ENCODE assay signal across 10 cellular contexts in genomic region chr5:147553796-147554195, GRCh38. TPM values are rescaled to one million over a fixed set of nuclear protein-coding genes. Genes with fewer than 3 reads are reported as not detected.
DNase-seq lines count a peak whose midpoint lies in the region; ATAC-seq and TF ChIP-seq lines count a peak whose summit lies in the region.
"Not testable (repeated sequence)": the region's sequence is repeated elsewhere in the genome, so short reads cannot be mapped to it uniquely, and the experiment has no call there.
"Had no signal": no experiment of that assay in that cellular context is flagged by ENCODE, and none has a peak within 500 bp of the region (broad histone marks: within the 10 kb centered on the region; RNA-seq: fewer than 3 reads in every experiment).

No MANE protein-coding gene starts in this region.

- not testable (repeated sequence) for ATAC-seq in GM23338, upper lobe of right lung
- ATAC-seq in Right ventricle myocardium inferior = peak; percentile 27

- H4K91ac ChIP-seq in mesenchymal stem cell (ENCODE audit: low read length) = not testable (repeated sequence)

- not testable (repeated sequence) for TF ChIP-seq CTCF in GM23338 (conservative IDR thresholded peaks at IDR 0.05; ENCODE audit: low read depth in 2 of 2); osteocyte (IDR thresholded peaks at IDR 0.05); upper lobe of right lung (IDR thresholded peaks at IDR 0.05)

- H2BK15ac ChIP-seq in mesenchymal stem cell (ENCODE audit: low read depth, poor library complexity, severe bottlenecking) = not testable (repeated sequence)

- H2AFZ ChIP-seq in GM23338 = peak overlapping the region; percentile 48; the same call in 1 of the 2 replicates
- not testable (repeated sequence) for H2AFZ ChIP-seq in mesenchymal stem cell (ENCODE audit: low read depth, low read length)

- not testable (repeated sequence) for H3K27me3 Mint-ChIP-seq in GM23338 (ENCODE audit: insufficient read depth, low read depth, poor library complexity); osteocyte (ENCODE audit: unreplicated experiment)

- not testable (repeated sequence) for H3K27ac ChIP-seq in GM23338 (ENCODE audit: low read depth); mesenchymal stem cell (ENCODE audit: low read length, poor library complexity, severe bottlenecking)
- peak overlapping the region; percentile 16 for H3K27ac ChIP-seq in angular gyrus (ENCODE audit: low read depth, low read length)
- peak overlapping the region; percentile 38 for H3K27ac ChIP-seq in duodenal mucosa (ENCODE audit: low read depth, low read length)
- peak overlapping the region in 13 of 21 experiments; percentile 8 to 82 (median 43) for H3K27ac ChIP-seq in skin epidermis
- H3K27ac ChIP-seq in upper lobe of right lung = peak overlapping the region; percentile 84

- H2AK5ac ChIP-seq in mesenchymal stem cell (ENCODE audit: low read length, severe bottlenecking) = not testable (repeated sequence)

- H3K79me2 ChIP-seq in GM23338 (replicated peaks; ENCODE audit: insufficient read depth) = not testable (repeated sequence)

- H3K14ac ChIP-seq in mesenchymal stem cell (ENCODE audit: low read length in 2 of 2) = not testable (repeated sequence)

- not testable (repeated sequence) for H3K36me3 ChIP-seq in GM23338 (ENCODE audit: insufficient read depth); duodenal mucosa (ENCODE audit: control insufficient read depth in 1 of 2, insufficient read depth in 2 of 2, low read length in 2 of 2); mesenchymal stem cell (ENCODE audit: control insufficient read depth in 1 of 2, insufficient read depth in 2 of 2, low read depth in 1 of 2, low read length in 2 of 2); upper lobe of right lung

- not testable (repeated sequence) for H3F3A ChIP-seq in GM23338 (replicated peaks; ENCODE audit: low read depth)

- intact Hi-C loops in Right ventricle myocardium inferior (cut with DNase I) = loop anchor here (5.0 kb wide), 1 partner anchor 46 kb away; no protein-coding TSS in a partner anchor
- intact Hi-C loops in upper lobe of right lung (cut with DNase I) = not testable (repeated sequence)

- H3K27ac Mint-ChIP-seq in GM23338 = not testable (repeated sequence)
- H3K27ac Mint-ChIP-seq in osteocyte (ENCODE audit: unreplicated experiment) = peak overlapping the region; percentile 97

- DNase-seq in GM23338 (ENCODE audit: low spot score); mesenchymal stem cell; osteocyte (ENCODE audit: extremely low spot score, unreplicated experiment); upper lobe of right lung: not testable (repeated sequence)
- DNase-seq in Right ventricle myocardium inferior (ENCODE audit: missing footprints) = peak; percentile 67

- H3K23ac ChIP-seq in mesenchymal stem cell (ENCODE audit: low read length in 2 of 2) = not testable (repeated sequence)

- not testable (repeated sequence) for H3K9me3 Mint-ChIP-seq in GM23338; osteocyte (ENCODE audit: unreplicated experiment)

- not testable (repeated sequence) for H4K20me1 ChIP-seq in GM23338 (replicated peaks; ENCODE audit: insufficient read depth)

- H3K4me1 Mint-ChIP-seq in GM23338 (peaks cover 30% of the 10 kb centered on the region), osteocyte (ENCODE audit: unreplicated experiment) (peaks cover 28% of the 10 kb centered on the region)

- WGBS in mesenchymal stem cell = 94% methylated on average over 5 of the region's 5 CpGs

- H2BK120ac ChIP-seq in mesenchymal stem cell (ENCODE audit: low read depth, low read length) = not testable (repeated sequence)

- not testable (repeated sequence) for H4K8ac ChIP-seq in mesenchymal stem cell (ENCODE audit: low read length)

- H3K79me1 ChIP-seq in mesenchymal stem cell (replicated peaks; ENCODE audit: low read length, poor library complexity, severe bottlenecking) = not testable (repeated sequence)

- H2BK12ac ChIP-seq in mesenchymal stem cell (ENCODE audit: low read length in 2 of 2) = not testable (repeated sequence)

- H3K9me3 ChIP-seq in duodenal mucosa (ENCODE audit: control insufficient read depth in 1 of 2, low read length in 2 of 2); mesenchymal stem cell (ENCODE audit: control insufficient read depth, low read length); upper lobe of right lung: not testable (repeated sequence)

- not testable (repeated sequence) for H2BK5ac ChIP-seq in mesenchymal stem cell (ENCODE audit: low read depth, low read length, poor library complexity, severe bottlenecking)

- not testable (repeated sequence) for H3K36me3 Mint-ChIP-seq in GM23338 (ENCODE audit: low read depth); osteocyte (ENCODE audit: unreplicated experiment)

- not testable (repeated sequence) for H3K9ac ChIP-seq in duodenal mucosa (ENCODE audit: low read depth in 1 of 2, low read length in 2 of 2)
- peak overlapping the region; percentile 93 for H3K9ac ChIP-seq in mesenchymal stem cell (ENCODE audit: low read length)

- not testable (repeated sequence) for H3K4me2 ChIP-seq in GM23338; mesenchymal stem cell (ENCODE audit: low read length, poor library complexity, severe bottlenecking)

- not testable (repeated sequence) for H3K9me2 ChIP-seq in GM23338 (ENCODE audit: insufficient read depth)

- H3K4me1 ChIP-seq in GM23338 (ENCODE audit: insufficient read depth) = peaks cover 27% of the 10 kb centered on the region
- H3K4me1 ChIP-seq in duodenal mucosa (ENCODE audit: control insufficient read depth in 1 of 2, insufficient read depth in 2 of 2, low read length in 2 of 2); mesenchymal stem cell (ENCODE audit: control insufficient read depth, insufficient read depth, low read depth, low read length): not testable (repeated sequence)
- peaks cover 15% of the 10 kb centered on the region for H3K4me1 ChIP-seq in upper lobe of right lung

- peak overlapping the region in 1 of 2 experiments; percentile 49 for H3K4ac ChIP-seq in mesenchymal stem cell (ENCODE audit: low read depth in 1 of 2, low read length in 2 of 2)

- H3K18ac ChIP-seq in mesenchymal stem cell (ENCODE audit: low read depth in 1 of 2, low read length in 2 of 2) = not testable (repeated sequence)

- H3K27me3 ChIP-seq in GM23338 (ENCODE audit: insufficient read depth); duodenal mucosa (ENCODE audit: control insufficient read depth in 1 of 2, insufficient read depth in 2 of 2, low read length in 2 of 2); mesenchymal stem cell (ENCODE audit: control insufficient read depth in 1 of 2, insufficient read depth in 1 of 2, low read length in 2 of 2); upper lobe of right lung: not testable (repeated sequence)

- not testable (repeated sequence) for H3K4me3 Mint-ChIP-seq in GM23338
- peak overlapping the region; percentile 55 for H3K4me3 Mint-ChIP-seq in osteocyte (ENCODE audit: unreplicated experiment)

- not testable (repeated sequence) for H3K4me3 ChIP-seq in GM23338; duodenal mucosa (ENCODE audit: low read depth in 1 of 2, low read length in 2 of 2); skin epidermis; upper lobe of right lung
- peak overlapping the region in 1 of 2 experiments; percentile 64 for H3K4me3 ChIP-seq in mesenchymal stem cell (ENCODE audit: insufficient read depth in 1 of 2, low read depth in 1 of 2, low read length in 2 of 2)

RNA-seq across cellular contexts. Expression of gene DPYSL3, which starts 43.9 kb away (rescaled TPM):
- 440 and 455 TPM in 2 replicates for total RNA-seq in GM23338 (2014; rRNA removed; shearing (Covaris generic))
- 97.6 and 102 TPM in 2 replicates for polyA plus RNA-seq in GM23338 (2016; fragmentation: Nextera tagmentation; extraction: Ambion mirVana)
- total RNA-seq in Right ventricle myocardium inferior (22.1 TPM), osteocyte (84.1 and 88.0 TPM in 2 replicates), upper lobe of right lung (52.8 TPM)
- 27.3 TPM for polyA plus RNA-seq in mesenchymal stem cell (2013, experiment 1 of 2)
- polyA plus RNA-seq in mesenchymal stem cell (2013, experiment 2 of 2) = 26.8 TPM
- total RNA-seq: activated B cell treated with CpG ODN at 0.5 μM for 24 hours, natural killer cell had no signal
